ENCODE assay signal across 7 cellular contexts in genomic region chr20:51623255-51623654, GRCh38.
"Had no signal": no experiment of that assay in that cellular context is flagged by ENCODE, and none has a peak within 500 bp of the region (broad histone marks: within the 10 kb centered on the region; RNA-seq: fewer than 3 reads in every experiment).

No MANE protein-coding gene starts in this region.

- FAIRE-seq: H1, H54, HTR-8/SVneo had no signal

- H3K4me3 ChIP-seq: GM23338 had no signal

- H3K4me2 ChIP-seq: GM23338 had no signal

- DNase-seq: H9, HCEC 1CT had no signal

- H3K36me3 Mint-ChIP-seq: IgD-negative memory B cell had no signal

- H3K4me3 Mint-ChIP-seq: GM23338, H9 had no signal

- H2AFZ ChIP-seq: GM23338 had no signal

- H3K9me3 Mint-ChIP-seq: GM23338, H9, IgD-negative memory B cell had no signal

- H3K27ac Mint-ChIP-seq: GM23338, H9, IgD-negative memory B cell had no signal
